1 cellular context compared by ENCODE assay signal in the genomic region with DNA sequence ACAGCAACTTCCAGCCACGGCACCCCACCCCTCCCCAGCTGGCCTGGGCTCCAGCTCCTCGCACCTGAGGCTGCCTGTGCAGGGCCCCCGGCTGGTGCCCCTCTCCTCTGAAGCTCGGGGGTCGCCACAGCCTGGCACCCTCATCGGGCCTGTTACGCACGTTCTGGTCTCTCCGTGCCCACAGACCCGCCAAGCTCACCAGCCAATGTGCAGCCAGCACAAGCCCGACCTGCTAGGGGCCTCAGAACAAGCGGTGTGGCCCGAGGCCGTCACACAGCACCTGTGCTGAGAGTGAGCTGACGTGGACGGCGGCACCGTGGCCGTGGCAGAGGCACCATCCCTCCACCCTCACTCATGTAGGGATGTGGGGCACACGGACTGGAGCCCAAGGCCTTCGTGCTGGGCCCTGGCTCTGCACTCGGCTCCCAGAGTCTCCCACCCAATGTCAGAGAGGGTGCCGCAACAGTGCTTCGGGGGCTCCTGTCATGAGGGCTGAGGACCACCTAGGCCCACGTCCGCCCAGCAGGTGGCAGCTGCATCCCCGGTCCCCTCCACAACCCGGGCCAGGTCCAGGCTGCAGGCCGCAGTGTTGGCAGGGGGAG.
TF ChIP-seq lines count a peak whose summit lies in the region.

No MANE protein-coding gene starts in this region.

TF ChIP-seq in SK-N-SH treated with all-trans-retinoic acid at 6 μM for 48 hours, 23 proteins besides CTCF, POLR2A, EP300 and RAD21 (continued from another document):
- TF ChIP-seq, protein P1, sequence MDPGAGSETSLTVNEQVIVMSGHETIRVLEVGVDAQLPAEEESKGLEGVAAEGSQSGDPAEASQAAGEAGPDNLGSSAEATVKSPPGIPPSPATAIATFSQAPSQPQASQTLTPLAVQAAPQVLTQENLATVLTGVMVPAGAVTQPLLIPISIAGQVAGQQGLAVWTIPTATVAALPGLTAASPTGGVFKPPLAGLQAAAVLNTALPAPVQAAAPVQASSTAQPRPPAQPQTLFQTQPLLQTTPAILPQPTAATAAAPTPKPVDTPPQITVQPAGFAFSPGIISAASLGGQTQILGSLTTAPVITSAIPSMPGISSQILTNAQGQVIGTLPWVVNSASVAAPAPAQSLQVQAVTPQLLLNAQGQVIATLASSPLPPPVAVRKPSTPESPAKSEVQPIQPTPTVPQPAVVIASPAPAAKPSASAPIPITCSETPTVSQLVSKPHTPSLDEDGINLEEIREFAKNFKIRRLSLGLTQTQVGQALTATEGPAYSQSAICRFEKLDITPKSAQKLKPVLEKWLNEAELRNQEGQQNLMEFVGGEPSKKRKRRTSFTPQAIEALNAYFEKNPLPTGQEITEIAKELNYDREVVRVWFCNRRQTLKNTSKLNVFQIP (CRISPR knock-in tag; IDR thresholded peaks at IDR 0.05; ENCODE audit: borderline replicate concordance, low read depth) = no peak
- no peak for TF ChIP-seq BACH2 (CRISPR knock-in tag; IDR thresholded peaks at IDR 0.05; ENCODE audit: borderline replicate concordance)
